Comparison of ENCODE assay signal across 8 cellular contexts in the genomic region with DNA sequence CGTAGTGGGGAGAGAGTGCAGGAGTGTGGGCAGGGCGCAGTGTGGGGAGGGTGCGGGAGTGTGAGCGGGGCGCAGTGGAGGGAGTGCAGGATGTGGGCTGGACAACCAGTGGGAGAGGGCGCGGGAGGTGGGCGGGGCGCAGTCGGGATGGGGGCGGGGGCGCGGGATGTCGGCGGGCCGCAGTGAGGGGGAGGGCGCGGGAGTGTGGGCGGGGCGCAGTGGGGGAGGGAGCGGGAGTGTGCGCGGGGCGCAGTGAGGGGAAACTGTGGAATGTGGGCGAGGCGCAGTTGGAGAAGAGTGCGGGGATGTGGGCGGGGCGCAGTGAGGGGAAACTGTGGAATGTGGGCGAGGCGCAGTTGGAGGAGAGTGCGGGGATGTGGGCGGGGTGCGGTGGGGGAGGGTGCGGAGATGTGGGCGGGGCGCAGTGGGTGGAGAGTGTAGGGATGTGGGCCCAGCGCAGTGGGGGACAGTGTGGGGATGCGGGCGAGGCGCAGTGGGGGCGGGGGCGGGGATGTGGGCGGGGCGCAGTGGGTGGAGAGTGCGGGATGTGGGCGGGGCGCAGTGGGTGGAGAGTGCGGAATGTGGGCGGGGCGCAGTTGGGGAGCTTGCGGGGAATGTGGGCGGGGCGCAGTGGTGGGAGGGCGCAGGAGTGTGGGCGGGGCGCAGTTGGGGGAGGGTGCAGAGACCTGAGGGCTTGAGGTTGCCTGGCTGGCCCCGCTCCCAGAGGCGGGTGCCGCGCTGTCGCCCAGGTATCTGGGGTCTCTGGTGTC. TPM values are rescaled to one million over a fixed set of nuclear protein-coding genes. Genes with fewer than 3 reads are reported as not detected.
DNase-seq lines count a peak whose midpoint lies in the region; ATAC-seq and TF ChIP-seq lines count a peak whose summit lies in the region.

A gene (plus strand): TSS at position 723 of the 770 bp plus-strand sequence. CDS start 257 bp downstream, outside the sequence.

- peaks cover 0 to 15% (median 4%) of the 10 kb centered on the region in 11 experiments; a peak in 3 of 22 replicates for H3K9me3 ChIP-seq in BLaER1 treated with 17β-estradiol and CSF1 and Interleukin-3, amounts not matched to agents 10 nM and 100 nM (replicated peaks in 1 of 11)
- H3K9me3 ChIP-seq in upper lobe of left lung, result no peaks in the 10 kb centered on the region

- no peaks in the 10 kb centered on the region for H3K36me3 ChIP-seq in BLaER1 treated with 17β-estradiol and CSF1 and Interleukin-3, amounts not matched to agents 10 nM and 100 nM
- no peaks in the 10 kb centered on the region for H3K36me3 ChIP-seq in upper lobe of left lung

- peaks cover 25 to 41% of the 10 kb centered on the region in 2 donors for H3K27me3 Mint-ChIP-seq in natural killer cell treated with Interleukin-12 subunit alpha and Interleukin-12 subunit beta and Interleukin-15 and Interleukin-18, amount 100 ng/mL, for 72 hours

- H3K9me3 Mint-ChIP-seq in natural killer cell treated with Interleukin-12 subunit alpha and Interleukin-12 subunit beta and Interleukin-15 and Interleukin-18, amount 100 ng/mL, for 72 hours, result no peaks in the 10 kb centered on the region

- DNase-seq in LNCaP clone FGC (ENCODE audit: low read depth) (peak; percentile 18), activated T-helper 1 cell treated with Interleukin-2 at 50 U/mL for 16 hours (ENCODE audit: low read depth) (peak; percentile 7), fibroblast of pulmonary artery (ENCODE audit: low read depth) (peak; percentile 83), upper lobe of left lung (peak; percentile 77 to 94), cerebellar nuclear complex (lab: John Stamatoyannopoulos, UW) (no peak)
- DNase-seq in natural killer cell treated with Interleukin-12 subunit alpha and Interleukin-12 subunit beta and Interleukin-15 and Interleukin-18, amount 100 ng/mL, for 72 hours (ENCODE audit: low spot score), result no peak

- no peaks in the 10 kb centered on the region for H3K36me3 Mint-ChIP-seq in natural killer cell treated with Interleukin-12 subunit alpha and Interleukin-12 subunit beta and Interleukin-15 and Interleukin-18, amount 100 ng/mL, for 72 hours

- whole genome bisulfite sequencing in upper lobe of left lung, 2 donors, result 5 to 9% methylated on average over 27 to 33 of the region's 62 CpGs

- no peak within 1 kb of the TSS for H3K9ac ChIP-seq in BLaER1 treated with 17β-estradiol and CSF1 and Interleukin-3, amounts not matched to agents 10 nM and 100 nM

- H3K4me1 ChIP-seq in BLaER1 treated with 17β-estradiol and CSF1 and Interleukin-3, amounts not matched to agents 10 nM and 100 nM, result peaks cover 22 to 35% (median 29%) of the 10 kb centered on the region in 10 experiments
- H3K4me1 ChIP-seq in upper lobe of left lung, result peaks cover 13 to 39% (median 20%) of the 10 kb centered on the region in 4 donors

- peak within 1 kb of the TSS; percentile 66 to 83 (median 77) for H3K4me2 ChIP-seq in BLaER1 treated with 17β-estradiol and CSF1 and Interleukin-3, amounts not matched to agents 10 nM and 100 nM

- no peak for TF ChIP-seq EP300 in upper lobe of left lung (IDR thresholded peaks at IDR 0.05)

- peaks cover 0 to 13% of the 10 kb centered on the region in 2 donors for H3K4me1 Mint-ChIP-seq in natural killer cell treated with Interleukin-12 subunit alpha and Interleukin-12 subunit beta and Interleukin-15 and Interleukin-18, amount 100 ng/mL, for 72 hours (ENCODE audit: low read depth in 2 of 2)

- peak within 1 kb of the TSS; percentile 34 to 54 (median 46); a peak in 15 of 20 replicates for H3K4me3 ChIP-seq in BLaER1 treated with 17β-estradiol and CSF1 and Interleukin-3, amounts not matched to agents 10 nM and 100 nM
- H3K4me3 ChIP-seq in LNCaP clone FGC (ENCODE audit: low read depth, low read length), result peak within 1 kb of the TSS; percentile 58
- H3K4me3 ChIP-seq in fibroblast of pulmonary artery (replicated peaks; ENCODE audit: low read depth, low read length), result peak within 1 kb of the TSS; percentile 56
- H3K4me3 ChIP-seq in upper lobe of left lung, result peak within 1 kb of the TSS; percentile 36 to 57 (median 52)

- H3K27me3 ChIP-seq in BLaER1 treated with 17β-estradiol and CSF1 and Interleukin-3, amounts not matched to agents 10 nM and 100 nM, result peaks cover 48 to 60% (median 52%) of the 10 kb centered on the region in 11 experiments
- H3K27me3 ChIP-seq in upper lobe of left lung, result peaks cover 0 to 12% (median 0%) of the 10 kb centered on the region in 4 donors

- no peak within 1 kb of the TSS for H3K27ac ChIP-seq in BLaER1 treated with 17β-estradiol and CSF1 and Interleukin-3, amounts not matched to agents 10 nM and 100 nM
- H3K27ac ChIP-seq in upper lobe of left lung, result peak within 1 kb of the TSS; percentile 54 to 70 (median 66)

- H3K4me3 Mint-ChIP-seq in natural killer cell treated with Interleukin-12 subunit alpha and Interleukin-12 subunit beta and Interleukin-15 and Interleukin-18, amount 100 ng/mL, for 72 hours, result peak within 1 kb of the TSS; percentile 62

- ATAC-seq in natural killer cell treated with Interleukin-12 subunit alpha and Interleukin-12 subunit beta and Interleukin-15 and Interleukin-18, amount 100 ng/mL, for 72 hours, result peak; percentile 65 to 78
- ATAC-seq in upper lobe of left lung (ENCODE audit: low FRiP score in 2 of 2) (peak; percentile 77 to 86), HG03442 (IDR thresholded peaks at IDR 0.05; ENCODE audit: unreplicated experiment) (no peak)

- peaks cover 0 to 10% (median 0%) of the 10 kb centered on the region in 11 experiments; a peak in 3 of 22 replicates for H4K20me1 ChIP-seq in BLaER1 treated with 17β-estradiol and CSF1 and Interleukin-3, amounts not matched to agents 10 nM and 100 nM

- TF ChIP-seq POLR2A in upper lobe of left lung (IDR thresholded peaks at IDR 0.05), result peak in 1 of 4 donors; percentile 31

- TF ChIP-seq CTCF in LNCaP clone FGC (IDR thresholded peaks at IDR 0.05; ENCODE audit: control insufficient read depth, extremely low read depth, insufficient read depth), result no peak
- TF ChIP-seq CTCF in fibroblast of pulmonary artery (IDR thresholded peaks at IDR 0.05; ENCODE audit: low read length, missing control alignments), result no peak
- TF ChIP-seq CTCF in upper lobe of left lung (IDR thresholded peaks at IDR 0.05), result no peak

- H3K27ac Mint-ChIP-seq in natural killer cell treated with Interleukin-12 subunit alpha and Interleukin-12 subunit beta and Interleukin-15 and Interleukin-18, amount 100 ng/mL, for 72 hours, result no peak within 1 kb of the TSS

RNA-seq across cellular contexts. Expression of the gene that starts here (rescaled TPM):
- total RNA-seq in natural killer cell treated with Interleukin-12 subunit alpha and Interleukin-12 subunit beta and Interleukin-15 and Interleukin-18, amount 100 ng/mL, for 72 hours, result not detected
- total RNA-seq in upper lobe of left lung, result 1 to 10 TPM in 2 of 6 donors, under 1 TPM in 2, not detected in 2; 0.37 to 4.2 (median 0.97) TPM

Comparison
In these comparisons a context has a peak if more than half of its experiments do, and no peak if none do; other contexts are left out.
1. Peak in ATAC-seq in natural killer cell treated with Interleukin-12 subunit alpha and Interleukin-12 subunit beta and Interleukin-15 and Interleukin-18, amount 100 ng/mL, for 72 hours; RNA of the gene not detected or under 1 TPM.
2. H3K27ac ChIP-seq: peak in upper lobe of left lung (4 of 4); none in BLaER1 treated with 17β-estradiol and CSF1 and Interleukin-3, amounts not matched to agents 10 nM and 100 nM (0 of 11).
3. DNase-seq: peak in LNCaP clone FGC (single experiment), activated T-helper 1 cell treated with Interleukin-2 at 50 U/mL for 16 hours (single experiment), fibroblast of pulmonary artery (single experiment) and upper lobe of left lung (2 of 2); none in natural killer cell treated with Interleukin-12 subunit alpha and Interleukin-12 subunit beta and Interleukin-15 and Interleukin-18, amount 100 ng/mL, for 72 hours (single experiment) and cerebellar nuclear complex (0 of 2).
4. Peak in every context shown above with its lines, with median percentiles within 50 percentile points of each other: H3K4me3 ChIP-seq.